Comparison of ENCODE assay signal across 33 cellular contexts in the genomic region with DNA sequence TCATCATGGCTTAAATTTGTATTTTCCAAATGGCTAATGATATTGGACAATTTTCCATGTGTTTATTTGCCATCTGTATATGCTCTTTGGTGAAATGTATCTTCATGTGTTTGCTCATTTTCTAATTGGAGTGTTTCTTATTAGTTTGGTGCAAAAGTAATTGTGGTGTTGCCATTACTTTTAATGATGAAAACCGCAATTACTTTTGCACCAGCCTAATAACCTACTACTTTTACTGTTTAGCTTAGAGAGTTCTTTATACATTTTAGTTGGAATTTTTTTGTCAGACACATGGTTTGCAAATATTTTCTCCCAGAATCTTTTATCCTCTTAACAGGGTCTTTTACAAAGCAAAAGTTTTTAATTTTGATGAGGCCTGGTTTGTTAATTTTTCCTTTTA.
"Had no signal": no experiment of that assay in that cellular context is flagged by ENCODE, and none has a peak within 500 bp of the region (broad histone marks: within the 10 kb centered on the region; RNA-seq: fewer than 3 reads in every experiment).

No MANE protein-coding gene starts in this region.

- H3K4me1 ChIP-seq: body of pancreas, breast epithelium had no signal

- H3K4me3 ChIP-seq: adrenal gland, body of pancreas, breast epithelium had no signal

- H3K36me3 ChIP-seq: adrenal gland, brain microvascular endothelial cell, breast epithelium had no signal

- ATAC-seq: activated CD8-positive, alpha-beta T cell treated with anti-CD3 and anti-CD28 coated beads for 36 hours; activated naive CD4-positive, alpha-beta T cell treated with anti-CD3 and anti-CD28 coated beads, Interleukin-2, amount 50 U/mL, for 72 hours; activated T-cell treated with anti-CD3 and anti-CD28 coated beads, Interleukin-2, amount 50 U/mL, for 4 hours; activated T-cell treated with anti-CD3 and anti-CD28 coated beads, Interleukin-2, amount 50 U/mL, for 72 hours; activated T-helper 17 cell treated with anti-CD3 and anti-CD28 coated beads, Interleukin-2, amount 50 U/mL, for 72 hours; body of pancreas; T-helper 17 cell had no signal

- H3K27ac ChIP-seq: adrenal gland, body of pancreas, brain microvascular endothelial cell, breast epithelium, VCaP had no signal

- H3K9me3 ChIP-seq: adrenal gland, body of pancreas, breast epithelium had no signal

- H3K27me3 ChIP-seq: adrenal gland, body of pancreas, brain microvascular endothelial cell, breast epithelium had no signal

- FAIRE-seq: astrocyte, colon, TTC549 had no signal

- DNase-seq: activated B cell treated with CpG ODN at 0.5 μM for 24 hours; activated CD4-positive, alpha-beta memory T cell treated with anti-CD3 and anti-CD28 coated beads for 36 hours; activated CD4-positive, alpha-beta T cell treated with anti-CD3 and anti-CD28 coated beads for 4 hours; activated CD4-positive, alpha-beta T cell treated with anti-CD3 and anti-CD28 coated beads, Interleukin-2, amount 10 ng/mL, durations not matched to agents 24 days and 14 days; activated CD4-positive, alpha-beta T cell treated with anti-CD3 and anti-CD28 coated beads, Interleukin-2, amount 50 U/mL, for 1 hour; activated CD4-positive, alpha-beta T cell treated with anti-CD3 and anti-CD28 coated beads, Interleukin-2, amount 50 U/mL, for 4 hours; activated CD4-positive, CD25-positive, alpha-beta regulatory T cell treated with anti-CD3 and anti-CD28 coated beads, Interleukin-2, amount 50 U/mL, for 72 hours; activated CD8-positive, alpha-beta memory T cell treated with anti-CD3 and anti-CD28 coated beads, Interleukin-2, amount 50 U/mL, for 4 hours; activated CD8-positive, alpha-beta T cell treated with anti-CD3 and anti-CD28 coated beads for 36 hours; activated effector memory CD4-positive, alpha-beta T cell treated with anti-CD3 and anti-CD28 coated beads, Interleukin-2, amount 50 U/mL, for 16 hours; activated gamma-delta T cell treated with Interleukin-2 at 50 U/mL for 16 hours; activated naive CD4-positive, alpha-beta T cell; activated naive CD4-positive, alpha-beta T cell treated with anti-CD3 and anti-CD28 coated beads for 36 hours; activated naive CD4-positive, alpha-beta T cell treated with anti-CD3 and anti-CD28 coated beads, Interleukin-2, amount 50 U/mL, for 16 hours; activated naive CD8-positive, alpha-beta T cell treated with anti-CD3 and anti-CD28 coated beads for 36 hours; activated T-cell treated with anti-CD3 and anti-CD28 coated beads for 4 hours; activated T-cell treated with anti-CD3 and anti-CD28 coated beads, Interleukin-2, amount 50 U/mL, for 1 hour; activated T-cell treated with anti-CD3 and anti-CD28 coated beads, Interleukin-2, amount 50 U/mL, for 4 hours; activated T-cell treated with anti-CD3 and anti-CD28 coated beads, Interleukin-2, amount 50 U/mL, for 72 hours; adrenal gland; amniotic stem cell; aorta; body of pancreas; brain microvascular endothelial cell; central memory CD4-positive, alpha-beta T cell; T-helper 17 cell had no signal
